ENCODE assay signal across 17 cellular contexts in genomic region chr2:134722728-134723127, GRCh38. TPM values are rescaled to one million over a fixed set of nuclear protein-coding genes. Genes with fewer than 3 reads are reported as not detected.
DNase-seq lines count a peak whose midpoint lies in the region; ATAC-seq, FAIRE-seq and TF ChIP-seq lines count a peak whose summit lies in the region.
"Had no signal": no experiment of that assay in that cellular context is flagged by ENCODE, and none has a peak within 500 bp of the region (broad histone marks: within the 10 kb centered on the region; RNA-seq: fewer than 3 reads in every experiment).

No MANE protein-coding gene starts in this region.

- DNase-seq in NB4 (ENCODE audit: low read depth) (no peak), bronchial epithelial cell (ENCODE audit: low read depth) (no peak), left kidney (ENCODE audit: low read depth, low spot score) (peak; percentile 19), upper lobe of left lung (no peak), Kasumi-1 (lab: John Stamatoyannopoulos, UW) (no peak), hepatic stellate cell (ENCODE audit: low spot score) (no peak), right atrium auricular region (ENCODE audit: low spot score) (no peak)
- DNase-seq: activated CD4-positive, CD25-positive, alpha-beta regulatory T cell treated with anti-CD3 and anti-CD28 coated beads, Interleukin-2, amount 50 U/mL, for 72 hours; activated naive CD8-positive, alpha-beta T cell treated with anti-CD3 and anti-CD28 coated beads, Interleukin-2, amount 10 ng/mL, durations not matched to agents 7 days and 5 days; C1 segment of cervical spinal cord; EL; NCI-H1092; NCI-H2171 treated with DMSO at 0.1 percent for 48 hours; SW 1271 had no signal

- H3K9me3 ChIP-seq in upper lobe of left lung (no peaks in the 10 kb centered on the region), right atrium auricular region (no peaks in the 10 kb centered on the region)

- H3K4me1 ChIP-seq in upper lobe of left lung (peaks cover 7 to 17% (median 12%) of the 10 kb centered on the region in 4 donors), right atrium auricular region (peaks cover 0 to 10% of the 10 kb centered on the region in 2 donors)

- H3K27me3 ChIP-seq in bronchial epithelial cell (ENCODE audit: control insufficient read depth, insufficient read depth, low read length) (peaks cover 20% of the 10 kb centered on the region), upper lobe of left lung (peaks cover 0 to 17% (median 7%) of the 10 kb centered on the region in 4 donors), right atrium auricular region (no peaks in the 10 kb centered on the region)

- 75 to 78% methylated on average over 6 of the region's 6 CpGs for WGBS in upper lobe of left lung, 2 donors

- FAIRE-seq in bronchial epithelial cell (lab: Jason Lieb, UNC), result no peak

- H3K4me3 ChIP-seq in NB4 (ENCODE audit: low read depth, low read length) (no peak overlapping the region), bronchial epithelial cell (ENCODE audit: low read depth, low read length) (no peak overlapping the region), upper lobe of left lung (no peak overlapping the region), right atrium auricular region (no peak overlapping the region)
- H3K4me3 ChIP-seq: lung had no signal

- ATAC-seq in upper lobe of left lung (ENCODE audit: low FRiP score in 2 of 2), result no peak
- ATAC-seq: esophagus mucosa had no signal

- H3K27ac ChIP-seq in upper lobe of left lung, result no peak overlapping the region
- H3K27ac ChIP-seq in right atrium auricular region, result no peak overlapping the region

- peak; percentile 31 for TF ChIP-seq CTCF in GM12873 (IDR thresholded peaks at IDR 0.05; ENCODE audit: insufficient read depth, low read depth, low read length, missing control alignments)
- peak; percentile 22 for TF ChIP-seq CTCF in NB4 (IDR thresholded peaks at IDR 0.05; ENCODE audit: low read depth, low read length)
- TF ChIP-seq CTCF in bronchial epithelial cell (IDR thresholded peaks at IDR 0.05; ENCODE audit: insufficient read depth, low read length, severe bottlenecking), result peak; percentile 12
- no peak for TF ChIP-seq CTCF in upper lobe of left lung (IDR thresholded peaks at IDR 0.05)
- TF ChIP-seq CTCF in right atrium auricular region (IDR thresholded peaks at IDR 0.05), result no peak

- no peaks in the 10 kb centered on the region for H3K36me3 ChIP-seq in bronchial epithelial cell (ENCODE audit: control insufficient read depth, insufficient read depth, low read length)
- H3K36me3 ChIP-seq in upper lobe of left lung, result no peaks in the 10 kb centered on the region
- H3K36me3 ChIP-seq in right atrium auricular region, result no peaks in the 10 kb centered on the region

- no peak for TF ChIP-seq POLR2A in NB4 (IDR thresholded peaks at IDR 0.05; ENCODE audit: extremely low read depth, insufficient read length)
- no peak for TF ChIP-seq POLR2A in upper lobe of left lung (IDR thresholded peaks at IDR 0.05)

- TF ChIP-seq EP300 in upper lobe of left lung (IDR thresholded peaks at IDR 0.05), result no peak

RNA-seq across cellular contexts. Expression of gene TMEM163, which starts 3.9 kb away (rescaled TPM):
- total RNA-seq in bronchial epithelial cell, result not detected in 2 replicates
- 10 to 100 TPM; 19.3 to 71.6 (median 26.7) TPM for total RNA-seq in upper lobe of left lung
- total RNA-seq in right atrium auricular region, result 1 to 10 TPM; 3.1 to 8.9 TPM

Comparison
In these comparisons a context has a peak if more than half of its experiments do, and no peak if none do; other contexts are left out.
1. CTCF ChIP-seq: peak in GM12873 (single experiment), NB4 (single experiment) and bronchial epithelial cell (single experiment); none in upper lobe of left lung (0 of 6) and right atrium auricular region (0 of 2).